In genomic region chr4:88697588-88698329, GRCh38 we compare ENCODE assay signal across 8 cellular contexts. TPM values are rescaled to one million over a fixed set of nuclear protein-coding genes. Genes with fewer than 3 reads are reported as not detected.
A peak's percentile ranks its signal among the peaks of the same experiment; 100 is the strongest.
DNase-seq lines count a peak whose midpoint lies in the region; ATAC-seq, FAIRE-seq and TF ChIP-seq lines count a peak whose summit lies in the region.

TSS of gene NAP1L5 (minus strand) at chr4:88697829. CDS start at chr4:88697754, 75 bp downstream.

- ATAC-seq in GM18505 (IDR thresholded peaks at IDR 0.05; ENCODE audit: unreplicated experiment) (peak; percentile 91), HG02884 (IDR thresholded peaks at IDR 0.05; ENCODE audit: unreplicated experiment) (peak; percentile 94)

- no peaks in the 10 kb centered on the region for H3K79me1 ChIP-seq in H1 (ENCODE audit: low read depth, low read length)

- DNase-seq in NCI-H2107 (lab: John Stamatoyannopoulos, UW) (peak; percentile 19), H1 (ENCODE audit: low read depth in 1 of 2, low spot score in 2 of 2) (peak in 1 of 2 experiments; percentile 65), mesothelial cell of epicardium (ENCODE audit: low spot score in 2 of 2, unreplicated experiment in 2 of 2) (no peak), HuH-7.5 (ENCODE audit: low spot score) (no peak)
- DNase-seq in activated CD8-positive, alpha-beta memory T cell treated with anti-CD3 and anti-CD28 coated beads for 48 hours (ENCODE audit: low read depth in 2 of 3, low spot score in 2 of 3): peak; percentile 21 to 46 (median 30)
- DNase-seq in stimulated activated CD8-positive, alpha-beta memory T cell treated with anti-CD3 and anti-CD28 coated beads, Interleukin-2, amount 100 ng/mL, for 1 hour (ENCODE audit: low read depth in 2 of 2): peak; percentile 35 to 37

- no peaks in the 10 kb centered on the region for H3K36me3 Mint-ChIP-seq in mesothelial cell of epicardium

- peaks cover 7% of the 10 kb centered on the region for H3K4me1 Mint-ChIP-seq in mesothelial cell of epicardium

- H3K4me2 ChIP-seq in H1 (ENCODE audit: insufficient read depth in 1 of 2, low read depth in 2 of 2, low read length in 2 of 2): peak within 1 kb of the TSS; percentile 65 to 66

- H4K91ac ChIP-seq in H1 (replicated peaks; ENCODE audit: insufficient read length, low read length): peak within 1 kb of the TSS; percentile 26

- no peak within 1 kb of the TSS for H3K18ac ChIP-seq in H1 (ENCODE audit: extremely low read depth, low read length)

- TF ChIP-seq POLR2A in GM18505 (IDR thresholded peaks at IDR 0.05; ENCODE audit: borderline replicate concordance, extremely low read depth, insufficient read depth, insufficient read length): peak; percentile 45
- TF ChIP-seq POLR2A in H1 (IDR thresholded peaks at IDR 0.05; ENCODE audit: control extremely low read depth in 1 of 2, low read depth in 2 of 2, low read length in 2 of 2): no peak

- no peak within 1 kb of the TSS for H2BK20ac ChIP-seq in H1 (ENCODE audit: low read length)

- no peak within 1 kb of the TSS for H4K5ac ChIP-seq in H1 (ENCODE audit: insufficient read length, low read depth, low read length)

- H3K27ac ChIP-seq in H1 (ENCODE audit: low read depth, low read length): no peak within 1 kb of the TSS

- no peak within 1 kb of the TSS for H2BK15ac ChIP-seq in H1 (ENCODE audit: low read length)

- no peak for FAIRE-seq in H1 (lab: Jason Lieb, UNC)

- H3K23ac ChIP-seq in H1 (ENCODE audit: insufficient read length): no peak within 1 kb of the TSS

- H4K8ac ChIP-seq in H1 (ENCODE audit: extremely low read depth, insufficient read depth, low read length): no peak within 1 kb of the TSS

- no peak within 1 kb of the TSS for H3K56ac ChIP-seq in H1 (replicated peaks; ENCODE audit: insufficient read length, low read depth, low read length)

- H3K9ac ChIP-seq in H1 (replicated peaks in 1 of 4; ENCODE audit: extremely low read depth in 1 of 4, low read depth in 3 of 4, low read length in 3 of 4): no peak within 1 kb of the TSS

- H2BK120ac ChIP-seq in H1 (replicated peaks; ENCODE audit: low read depth, low read length): no peak within 1 kb of the TSS

- H3K27me3 Mint-ChIP-seq in mesothelial cell of epicardium (ENCODE audit: low read depth): no peaks in the 10 kb centered on the region

- H3K4me1 ChIP-seq in H1 (replicated peaks in 1 of 4; ENCODE audit: control insufficient read depth in 3 of 4, insufficient read depth in 4 of 4, low read length in 3 of 4): no peaks in the 10 kb centered on the region; a peak in 1 of 7 replicates

- H2BK5ac ChIP-seq in H1 (ENCODE audit: low read depth, low read length): no peak within 1 kb of the TSS

- no peak within 1 kb of the TSS for H3K4ac ChIP-seq in H1 (replicated peaks; ENCODE audit: insufficient read length, low read depth, low read length)

- no peaks in the 10 kb centered on the region for H4K20me1 ChIP-seq in H1 (replicated peaks in 1 of 2; ENCODE audit: control insufficient read depth in 1 of 2, insufficient read depth in 2 of 2, low read length in 2 of 2)

- 0 out of 2 replicates have a peak within 1 kb of the TSS, but pooled peaks have one; percentile 22 for H2BK12ac ChIP-seq in H1 (ENCODE audit: low read depth, low read length)

- TF ChIP-seq RAD21 in H1 (IDR thresholded peaks at IDR 0.05 in 1 of 2, conservative IDR thresholded peaks at IDR 0.05 in 1 of 2; ENCODE audit: low read depth in 2 of 2, low read length in 2 of 2): no peak

- peaks cover 3% of the 10 kb centered on the region; the same call in 1 of the 2 replicates for H3K23me2 ChIP-seq in H1 (ENCODE audit: low read depth, low read length)

- H3K27me3 ChIP-seq in H1 (replicated peaks in 1 of 4; ENCODE audit: control insufficient read depth in 3 of 4, extremely low read depth in 1 of 4, insufficient read depth in 3 of 4, low read length in 3 of 4): peaks cover 0 to 4% (median 1%) of the 10 kb centered on the region in 4 experiments; a peak in 3 of 7 replicates

- WGBS in H1 (ENCODE audit: extremely low coverage in 1 of 2, insufficient coverage in 1 of 2, insufficient read length in 1 of 2, insufficient replicate concordance in 2 of 2, low coverage in 1 of 2, low lambda C conversion rate in 2 of 2, missing lambda C conversion rate in 1 of 2), 2 experiments: 53% methylated on average over 29 of the region's 40 CpGs; no CpG with 5 or more reads in 1 of the 2 experiments

- TF ChIP-seq CTCF in H1 (IDR thresholded peaks at IDR 0.05; ENCODE audit: control extremely low read depth in 1 of 3, insufficient read depth in 1 of 3, low read depth in 1 of 3, low read length in 3 of 3) (no peak), mesothelial cell of epicardium (IDR thresholded peaks at IDR 0.05; ENCODE audit: unreplicated experiment) (no peak)

- no peak for TF ChIP-seq EP300 in H1 (IDR thresholded peaks at IDR 0.05; ENCODE audit: borderline replicate concordance in 1 of 2, low read depth in 2 of 2, low read length in 2 of 2)

- no peaks in the 10 kb centered on the region for H3K79me2 ChIP-seq in H1 (ENCODE audit: control insufficient read depth in 1 of 2, insufficient read depth in 2 of 2, low read length in 2 of 2)

- H3K36me3 ChIP-seq in H1 (ENCODE audit: control insufficient read depth in 2 of 4, insufficient read depth in 4 of 4, low read length in 3 of 4): no peaks in the 10 kb centered on the region

- peak within 1 kb of the TSS; percentile 88 for H2AFZ ChIP-seq in H1 (ENCODE audit: low read length)

- peak within 1 kb of the TSS; percentile 53 to 72 (median 58) for H3K4me3 ChIP-seq in H1 (ENCODE audit: extremely low read depth in 1 of 4, insufficient read depth in 2 of 4, low read depth in 3 of 4, low read length in 4 of 4)

- POLR2A ChIA-PET in H1 (lab: Charles Lee; ENCODE audit: partially characterized antibody): interaction anchor here (1.4 kb wide), 1 partner anchor 9 kb away, joined by 5 read pairs; no protein-coding TSS in a partner anchor

- peak within 1 kb of the TSS; percentile 3 for H3K27ac Mint-ChIP-seq in mesothelial cell of epicardium

- no peaks in the 10 kb centered on the region for H3K9me3 ChIP-seq in H1 (ENCODE audit: insufficient read depth in 2 of 2, low read depth in 1 of 2, low read length in 1 of 2)

- no peaks in the 10 kb centered on the region for H3K9me3 Mint-ChIP-seq in mesothelial cell of epicardium

- H3K14ac ChIP-seq in H1 (ENCODE audit: insufficient read length): no peak within 1 kb of the TSS

- CTCF ChIA-PET in H1 (lab: Charles Lee; ENCODE audit: partially characterized antibody): interaction anchor here (0.6 to 1.3 kb wide), 3 partner anchors 25 to 552 kb away, joined by 3 read pairs; no protein-coding TSS in a partner anchor

- H3K4me3 Mint-ChIP-seq in mesothelial cell of epicardium: peak within 1 kb of the TSS; percentile 80

- H2AK5ac ChIP-seq in H1 (ENCODE audit: low read depth, low read length): no peak within 1 kb of the TSS

TF ChIP-seq in H1, 55 proteins besides CTCF, POLR2A, EP300 and RAD21 (continues in another document):
- TF ChIP-seq CTBP2 (IDR thresholded peaks at IDR 0.05; ENCODE audit: borderline replicate concordance, insufficient read depth, insufficient read length, low read length): peak; percentile 86
- no peak for TF ChIP-seq ZNF274 (IDR thresholded peaks at IDR 0.05; ENCODE audit: borderline replicate concordance, extremely low read depth, low read length)
- no peak for TF ChIP-seq SP4 (IDR thresholded peaks at IDR 0.05; ENCODE audit: low read length)
- TF ChIP-seq YY1 (IDR thresholded peaks at IDR 0.05; ENCODE audit: low read depth, low read length): peak; percentile 85
- no peak for TF ChIP-seq BRCA1 (IDR thresholded peaks at IDR 0.05; ENCODE audit: low read depth, low read length)
- TF ChIP-seq TAF7 (optimal IDR thresholded peaks at IDR 0.05; ENCODE audit: borderline replicate concordance, low read depth, low read length): no peak
- peak; percentile 76 for TF ChIP-seq ASH2L (IDR thresholded peaks at IDR 0.05; ENCODE audit: low read length)
- TF ChIP-seq NRF1 (IDR thresholded peaks at IDR 0.05; ENCODE audit: low read depth, low read length): no peak
- no peak for TF ChIP-seq TCF12 (IDR thresholded peaks at IDR 0.05; ENCODE audit: low read depth, low read length)
- no peak for TF ChIP-seq HDAC2 (IDR thresholded peaks at IDR 0.05; ENCODE audit: borderline replicate concordance in 1 of 2, low read depth in 2 of 2, low read length in 2 of 2)
- TF ChIP-seq ATF2 (IDR thresholded peaks at IDR 0.05; ENCODE audit: low read length): no peak
- TF ChIP-seq CHD1 (IDR thresholded peaks at IDR 0.05; ENCODE audit: low read depth, low read length): no peak
- no peak for TF ChIP-seq SP1 (IDR thresholded peaks at IDR 0.05; ENCODE audit: low read depth, low read length)
- TF ChIP-seq CREB1 (IDR thresholded peaks at IDR 0.05): peak; percentile 91
- no peak for TF ChIP-seq KDM1A (IDR thresholded peaks at IDR 0.05; ENCODE audit: borderline replicate concordance, low read length)
- TF ChIP-seq NANOG (IDR thresholded peaks at IDR 0.05; ENCODE audit: insufficient read depth, low read depth, low read length, poor library complexity, severe bottlenecking): no peak
- no peak for TF ChIP-seq KDM5A (IDR thresholded peaks at IDR 0.05; ENCODE audit: low read length)
- peak in 1 of 2 experiments; percentile 72; a peak in 1 of 4 replicates for TF ChIP-seq SIN3A (conservative IDR thresholded peaks at IDR 0.05 in 1 of 2, IDR thresholded peaks at IDR 0.05 in 1 of 2; ENCODE audit: low read depth in 1 of 2, low read length in 2 of 2)
- no peak for TF ChIP-seq EGR1 (IDR thresholded peaks at IDR 0.05; ENCODE audit: borderline replicate concordance, low read depth, low read length)

RNA-seq across cellular contexts. Expression of gene NAP1L5, which starts in this region (rescaled TPM):
- total RNA-seq in H1 (2021; fragmentation: NEBNext Ultra II Directional; extraction: Animal tissue kit (Norgen Biotek cat#: 25700)): 2.4 and 2.7 TPM in 2 replicates
- 0.82 and 1.3 TPM in 2 replicates for polyA plus RNA-seq in H1 (2011; rRNA removed)
- 2.5 TPM for polyA plus RNA-seq in H1 (2011; cell fraction: cytosol; rRNA removed)
- polyA plus RNA-seq in H1 (2011; cell fraction: nucleus; rRNA removed): 0.40 TPM
- polyA plus RNA-seq in H1 (2012, experiment 1 of 2): 1.5 to 2.4 TPM (median 2.2 TPM) in 4 replicates
- 0.30 TPM for polyA plus RNA-seq in H1 (2012, experiment 2 of 2)
- polyA plus RNA-seq in H1 (2013, experiment 1 of 2): 1.6 TPM
- 1.9 TPM for polyA plus RNA-seq in H1 (2013, experiment 2 of 2)
- 0.82 and 0.95 TPM in 2 replicates for polyA minus RNA-seq in H1 (2011; rRNA and poly(A)+ RNA removed)
- polyA minus RNA-seq in H1 (2011; cell fraction: cytosol; rRNA and poly(A)+ RNA removed): 0.59 TPM
- 0.40 TPM for polyA minus RNA-seq in H1 (2011; cell fraction: nucleus; rRNA and poly(A)+ RNA removed)
- total RNA-seq in mesothelial cell of epicardium: 4.4 to 4.9 TPM (median 4.7 TPM) in 3 replicates

Comparison
In these comparisons a context has a peak if more than half of its experiments do, and no peak if none do; other contexts are left out.
1. DNase-seq: peak in NCI-H2107 (single experiment), activated CD8-positive, alpha-beta memory T cell treated with anti-CD3 and anti-CD28 coated beads for 48 hours (3 of 3) and stimulated activated CD8-positive, alpha-beta memory T cell treated with anti-CD3 and anti-CD28 coated beads, Interleukin-2, amount 100 ng/mL, for 1 hour (2 of 2); none in mesothelial cell of epicardium (0 of 2) and HuH-7.5 (single experiment).